In genomic region chr2:148021059-148021985, GRCh38 we compare ENCODE assay signal across 8 cellular contexts. TPM values are rescaled to one million over a fixed set of nuclear protein-coding genes. Genes with fewer than 3 reads are reported as not detected.
DNase-seq lines count a peak whose midpoint lies in the region; ATAC-seq and TF ChIP-seq lines count a peak whose summit lies in the region.

TSS of gene MBD5 (plus strand) at chr2:148021091.

- H3K4me3 ChIP-seq in HAP-1 (peak within 1 kb of the TSS; percentile 62), endocrine pancreas (ENCODE audit: control insufficient read depth, insufficient read depth, low read length) (peak within 1 kb of the TSS; percentile 96)

- H3K4me1 ChIP-seq in HAP-1 (peaks cover 16% of the 10 kb centered on the region), endocrine pancreas (ENCODE audit: control insufficient read depth, insufficient read depth, low read length) (peaks cover 18% of the 10 kb centered on the region)

- H3K9ac ChIP-seq in endocrine pancreas (ENCODE audit: control insufficient read depth, insufficient read depth, low read length) = peak within 1 kb of the TSS; percentile 94

- peak; percentile 68 for ATAC-seq in stimulated activated effector memory CD8-positive, alpha-beta T cell treated with anti-CD3 and anti-CD28 coated beads, Interleukin-12 subunit alpha, Interleukin-12 subunit beta, amount 100 ng/mL, for 72 hours

- H3K4me1 Mint-ChIP-seq in mesothelial cell of epicardium = peaks cover 47% of the 10 kb centered on the region
- H3K4me1 Mint-ChIP-seq in stimulated activated effector memory CD8-positive, alpha-beta T cell treated with anti-CD3 and anti-CD28 coated beads, Interleukin-12 subunit alpha, Interleukin-12 subunit beta, amount 100 ng/mL, for 72 hours = peaks cover 38% of the 10 kb centered on the region

- in situ Hi-C loops in HAP-1 (cut with MboI; ENCODE audit: low sequenced_read_pairs) = no loop called here

- H3K9me3 Mint-ChIP-seq in mesothelial cell of epicardium = no peaks in the 10 kb centered on the region
- no peaks in the 10 kb centered on the region for H3K9me3 Mint-ChIP-seq in stimulated activated effector memory CD8-positive, alpha-beta T cell treated with anti-CD3 and anti-CD28 coated beads, Interleukin-12 subunit alpha, Interleukin-12 subunit beta, amount 100 ng/mL, for 72 hours

- H3K9me3 ChIP-seq in HAP-1 (no peaks in the 10 kb centered on the region), endocrine pancreas (ENCODE audit: control insufficient read depth, low read length) (no peaks in the 10 kb centered on the region)

- H3K27ac Mint-ChIP-seq in mesothelial cell of epicardium = peak within 1 kb of the TSS; percentile 99
- peak within 1 kb of the TSS; percentile 99 for H3K27ac Mint-ChIP-seq in stimulated activated effector memory CD8-positive, alpha-beta T cell treated with anti-CD3 and anti-CD28 coated beads, Interleukin-12 subunit alpha, Interleukin-12 subunit beta, amount 100 ng/mL, for 72 hours

- no peaks in the 10 kb centered on the region for H3K27me3 Mint-ChIP-seq in mesothelial cell of epicardium (ENCODE audit: low read depth)

- no peaks in the 10 kb centered on the region for H3K36me3 Mint-ChIP-seq in mesothelial cell of epicardium
- peaks cover 17% of the 10 kb centered on the region for H3K36me3 Mint-ChIP-seq in stimulated activated effector memory CD8-positive, alpha-beta T cell treated with anti-CD3 and anti-CD28 coated beads, Interleukin-12 subunit alpha, Interleukin-12 subunit beta, amount 100 ng/mL, for 72 hours

- 0 out of 2 replicates have a peak, but pooled peaks cover 3% of the 10 kb centered on the region for H3K36me3 ChIP-seq in HAP-1 (replicated peaks)
- H3K36me3 ChIP-seq in endocrine pancreas (ENCODE audit: control insufficient read depth, insufficient read depth, low read length) = no peaks in the 10 kb centered on the region

- TF ChIP-seq CTCF in mesothelial cell of epicardium (IDR thresholded peaks at IDR 0.05; ENCODE audit: unreplicated experiment) = no peak

- H3K4me3 Mint-ChIP-seq in mesothelial cell of epicardium = peak within 1 kb of the TSS; percentile 99
- H3K4me3 Mint-ChIP-seq in stimulated activated effector memory CD8-positive, alpha-beta T cell treated with anti-CD3 and anti-CD28 coated beads, Interleukin-12 subunit alpha, Interleukin-12 subunit beta, amount 100 ng/mL, for 72 hours = peak within 1 kb of the TSS; percentile 99

- peak; percentile 30 for DNase-seq in NCI-H2107 treated with DMSO at 0.1 percent for 48 hours (lab: John Stamatoyannopoulos, UW; ENCODE audit: unreplicated experiment)
- no peak for DNase-seq in NCI-H2107 (lab: John Stamatoyannopoulos, UW)
- DNase-seq in HAP-1 (ENCODE audit: low spot score in 2 of 2) = peak; percentile 59 to 77
- DNase-seq in MV-4-11 (lab: John Stamatoyannopoulos, UW) = peak; percentile 30
- DNase-seq in activated CD4-positive, alpha-beta T cell treated with anti-CD3 and anti-CD28 coated beads for 24 hours (ENCODE audit: low read depth in 2 of 2) = peak; percentile 17 to 35
- DNase-seq in mesothelial cell of epicardium (ENCODE audit: low spot score in 2 of 2, unreplicated experiment in 2 of 2) = peak; percentile 23 to 57
- DNase-seq in stimulated activated effector memory CD8-positive, alpha-beta T cell treated with anti-CD3 and anti-CD28 coated beads, Interleukin-12 subunit alpha, Interleukin-12 subunit beta, amount 100 ng/mL, for 72 hours (ENCODE audit: low spot score in 2 of 2) = peak; percentile 28 to 82

- H3K27me3 ChIP-seq in HAP-1 (ENCODE audit: low read depth) (no peaks in the 10 kb centered on the region), endocrine pancreas (ENCODE audit: control insufficient read depth, insufficient read depth, low read length) (no peaks in the 10 kb centered on the region)

RNA-seq across cellular contexts. Expression of gene MBD5, which starts in this region (rescaled TPM):
- 90.7 to 100 TPM (median 97.8 TPM) in 3 replicates for total RNA-seq in mesothelial cell of epicardium
